In genomic region chr14:89276424-89276975, GRCh38 we compare ENCODE assay signal across 1 cellular context.
TF ChIP-seq lines count a peak whose summit lies in the region.

No MANE protein-coding gene starts in this region.

TF ChIP-seq in IMR-90, 13 proteins besides CTCF, POLR2A, EP300 and RAD21 (continued from another document):
- TF ChIP-seq USF2 (IDR thresholded peaks at IDR 0.05; ENCODE audit: low read depth, low read length): no peak
